ENCODE assay signal across 8 cellular contexts in genomic region chr18:74896390-74896991, GRCh38.
DNase-seq lines count a peak whose midpoint lies in the region; ATAC-seq lines count a peak whose summit lies in the region.

No MANE protein-coding gene starts in this region.

- no peaks in the 10 kb centered on the region for H3K9me3 Mint-ChIP-seq in activated T-cell treated with anti-CD3 and anti-CD28 coated beads, Interleukin-2, amount 50 U/mL, for 4 hours

- H3K4me1 Mint-ChIP-seq in activated T-cell treated with anti-CD3 and anti-CD28 coated beads, Interleukin-2, amount 50 U/mL, for 4 hours (ENCODE audit: low read depth) = peaks cover 9% of the 10 kb centered on the region

- no peak for DNase-seq in Right ventricle myocardium inferior (ENCODE audit: missing footprints)
- no peak for DNase-seq in cardiac septum (ENCODE audit: low spot score)
- DNase-seq in NCI-H2227 treated with DMSO at 0.1 percent for 48 hours (lab: John Stamatoyannopoulos, UW) = peak; percentile 35
- DNase-seq in activated T-cell treated with anti-CD3 and anti-CD28 coated beads, Interleukin-2, amount 50 U/mL, for 4 hours = peak; percentile 19
- DNase-seq in left ventricle myocardium superior = peak; percentile 45
- DNase-seq in stimulated activated CD4-positive, alpha-beta T cell treated with anti-CD3 and anti-CD28 coated beads, Interleukin-2, amount 100 ng/mL, for 4 hours (ENCODE audit: low read depth) = peak; percentile 12
- DNase-seq in NCI-H226 = no peak

- no peaks in the 10 kb centered on the region for H3K27me3 Mint-ChIP-seq in activated T-cell treated with anti-CD3 and anti-CD28 coated beads, Interleukin-2, amount 50 U/mL, for 4 hours (ENCODE audit: low read depth)

- ATAC-seq in Right ventricle myocardium inferior (peak; percentile 52), HG02973 (IDR thresholded peaks at IDR 0.05; ENCODE audit: unreplicated experiment) (peak; percentile 86), left ventricle myocardium superior (peak; percentile 84)
- peak in 1 of 2 donors; percentile 43 for ATAC-seq in activated T-cell treated with anti-CD3 and anti-CD28 coated beads, Interleukin-2, amount 50 U/mL, for 4 hours

- H3K36me3 Mint-ChIP-seq in activated T-cell treated with anti-CD3 and anti-CD28 coated beads, Interleukin-2, amount 50 U/mL, for 4 hours (ENCODE audit: insufficient read depth) = peaks cover 5% of the 10 kb centered on the region

- intact Hi-C loops in Right ventricle myocardium inferior (cut with DNase I) = loop anchor here (5.0 to 10.0 kb wide), 3 partner anchors 242 to 581 kb away; partner anchors contain the start of gene TSHZ1
- intact Hi-C loops in cardiac septum (cut with DNase I) = no loop called here
- intact Hi-C loops in left ventricle myocardium superior (cut with micrococcal nuclease) = no loop called here

- H3K4me3 Mint-ChIP-seq in activated T-cell treated with anti-CD3 and anti-CD28 coated beads, Interleukin-2, amount 50 U/mL, for 4 hours = no peak overlapping the region

Comparison
In these comparisons a context has a peak if more than half of its experiments do, and no peak if none do; other contexts are left out.
1. DNase-seq: peak in NCI-H2227 treated with DMSO at 0.1 percent for 48 hours (single experiment), activated T-cell treated with anti-CD3 and anti-CD28 coated beads, Interleukin-2, amount 50 U/mL, for 4 hours (single experiment), left ventricle myocardium superior (single experiment) and stimulated activated CD4-positive, alpha-beta T cell treated with anti-CD3 and anti-CD28 coated beads, Interleukin-2, amount 100 ng/mL, for 4 hours (single experiment); none in Right ventricle myocardium inferior (single experiment), cardiac septum (single experiment) and NCI-H226 (single experiment).